Comparison of ENCODE assay signal across 33 cellular contexts in the genomic region with DNA sequence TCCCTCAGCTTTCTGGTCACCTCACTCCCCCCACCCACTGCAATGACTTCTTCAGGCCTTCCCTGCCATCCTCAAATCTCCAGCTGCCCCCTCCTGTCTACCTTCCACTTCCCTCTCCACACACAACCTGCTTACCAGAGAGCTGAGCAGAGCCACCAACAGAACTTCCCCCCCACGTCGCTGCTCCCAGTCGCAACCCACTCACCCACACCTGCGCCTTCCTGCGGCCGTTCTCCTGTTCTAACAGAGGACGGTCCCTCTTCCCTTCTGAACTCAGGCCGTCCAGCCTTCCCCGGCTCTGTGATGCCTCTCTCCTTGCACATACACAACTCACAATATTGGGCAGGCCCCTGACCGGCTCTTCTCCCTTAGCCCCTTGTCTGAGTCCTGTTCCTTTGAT. TPM values are rescaled to one million over a fixed set of nuclear protein-coding genes. Genes with fewer than 3 reads are reported as not detected.
A peak's percentile ranks its signal among the peaks of the same experiment; 100 is the strongest.
DNase-seq lines count a peak whose midpoint lies in the region; ATAC-seq lines count a peak whose summit lies in the region.
"Had no signal": no experiment of that assay in that cellular context is flagged by ENCODE, and none has a peak within 500 bp of the region (broad histone marks: within the 10 kb centered on the region; RNA-seq: fewer than 3 reads in every experiment).

No MANE protein-coding gene starts in this region.

- H3K36me3 Mint-ChIP-seq in T-helper 1 cell treated with Interleukin-12 subunit alpha and Interleukin-12 subunit beta and Interleukin-4 antibody, amounts not matched to agents 30 μg/mL and 1 μg/mL, for 36 hours (ENCODE audit: low read depth) = peaks cover 6% of the 10 kb centered on the region
- no peaks in the 10 kb centered on the region for H3K36me3 Mint-ChIP-seq in CD4-positive, alpha-beta memory T cell
- no peaks in the 10 kb centered on the region for H3K36me3 Mint-ChIP-seq in activated T-helper 2 cell treated with anti-CD3 and anti-CD28 coated beads, Interferon-gamma antibody, Interleukin-2, Interleukin-4, amounts not matched to agents 10 μg/mL and 5 μg/mL and 100 μg/mL, durations not matched to agents 14 hours and 24 hours and 36 hours (ENCODE audit: low read depth)
- H3K36me3 Mint-ChIP-seq in naive thymus-derived CD4-positive, alpha-beta T cell = peaks cover 0 to 4% (median 0%) of the 10 kb centered on the region in 5 donors

- peaks cover 31% of the 10 kb centered on the region for H3K4me1 Mint-ChIP-seq in T-helper 1 cell treated with Interleukin-12 subunit alpha and Interleukin-12 subunit beta and Interleukin-4 antibody, amounts not matched to agents 30 μg/mL and 1 μg/mL, for 36 hours (ENCODE audit: low read depth)
- H3K4me1 Mint-ChIP-seq in CD4-positive, alpha-beta memory T cell = peaks cover 21 to 50% (median 34%) of the 10 kb centered on the region in 4 donors
- peaks cover 13% of the 10 kb centered on the region for H3K4me1 Mint-ChIP-seq in activated T-helper 2 cell treated with anti-CD3 and anti-CD28 coated beads, Interferon-gamma antibody, Interleukin-2, Interleukin-4, amounts not matched to agents 10 μg/mL and 5 μg/mL and 100 μg/mL, durations not matched to agents 14 hours and 24 hours and 36 hours (ENCODE audit: low read depth)
- peaks cover 19 to 58% (median 50%) of the 10 kb centered on the region in 7 donors for H3K4me1 Mint-ChIP-seq in naive thymus-derived CD4-positive, alpha-beta T cell

- H3K27ac ChIP-seq in CD4-positive, alpha-beta memory T cell (ENCODE audit: low read depth, low read length) = no peak overlapping the region
- no peak overlapping the region for H3K27ac ChIP-seq in naive thymus-derived CD4-positive, alpha-beta T cell (ENCODE audit: low read depth, low read length)
- H3K27ac ChIP-seq: 22Rv1, esophagus squamous epithelium, prostate gland, sigmoid colon, SJCRH30, stomach, tibial artery had no signal

- no peaks in the 10 kb centered on the region for H3K36me3 ChIP-seq in CD4-positive, alpha-beta memory T cell (ENCODE audit: insufficient read depth, low read length)
- no peaks in the 10 kb centered on the region for H3K36me3 ChIP-seq in naive thymus-derived CD4-positive, alpha-beta T cell (ENCODE audit: control insufficient read depth in 2 of 3, insufficient read depth in 3 of 3, low read length in 3 of 3)
- H3K36me3 ChIP-seq: esophagus squamous epithelium, prostate gland, sigmoid colon, SJCRH30, stomach, tibial artery had no signal

- no peaks in the 10 kb centered on the region for H3K9me3 ChIP-seq in CD4-positive, alpha-beta memory T cell (ENCODE audit: control insufficient read depth in 1 of 2, low read length in 2 of 2)
- H3K9me3 ChIP-seq in naive thymus-derived CD4-positive, alpha-beta T cell (ENCODE audit: control insufficient read depth in 2 of 3, low read length in 3 of 3) = no peaks in the 10 kb centered on the region
- H3K9me3 ChIP-seq: esophagus squamous epithelium, prostate gland, sigmoid colon, SJCRH30, stomach, tibial artery had no signal

- POLR2A ChIA-PET in CD4-positive, alpha-beta memory T cell (lab: Charles Lee; ENCODE audit: partially characterized antibody) = interaction anchor here (0.6 to 3.5 kb wide), 4 partner anchors 11 to 257 kb away, joined by 3 to 9 read pairs (median 4); no protein-coding TSS in a partner anchor
- POLR2A ChIA-PET in naive thymus-derived CD4-positive, alpha-beta T cell (lab: Charles Lee) = interaction anchor here (1.1 to 2.2 kb wide), 5 partner anchors 10 to 57 kb away, joined by 3 to 6 read pairs (median 3); partner anchors contain the start of gene NLRC5

- H3K4me3 ChIP-seq in CD4-positive, alpha-beta memory T cell (ENCODE audit: low read length in 2 of 2) = no peak overlapping the region
- no peak overlapping the region for H3K4me3 ChIP-seq in naive thymus-derived CD4-positive, alpha-beta T cell (ENCODE audit: low read length)
- H3K4me3 ChIP-seq: esophagus squamous epithelium, K562, prostate gland, sigmoid colon, SJCRH30, stomach, tibial artery had no signal

- H3K4me1 ChIP-seq in CD4-positive, alpha-beta memory T cell (ENCODE audit: insufficient read depth, low read length) = peaks cover 26% of the 10 kb centered on the region
- peaks cover 9 to 16% of the 10 kb centered on the region in 2 donors for H3K4me1 ChIP-seq in naive thymus-derived CD4-positive, alpha-beta T cell (ENCODE audit: control insufficient read depth in 2 of 2, insufficient read depth in 2 of 2, low read length in 2 of 2)
- H3K4me1 ChIP-seq: esophagus squamous epithelium, prostate gland, sigmoid colon had no signal

- DNase-seq in T-helper 1 cell (no peak), NCI-H2171 treated with DMSO at 0.1 percent for 48 hours (lab: John Stamatoyannopoulos, UW) (no peak), GM19240 (ENCODE audit: insufficient read length, low spot score) (no peak)
- DNase-seq in CD4-positive, alpha-beta memory T cell = no peak
- DNase-seq in activated T-helper 2 cell treated with anti-CD3 and anti-CD28 coated beads, Interferon-gamma antibody, Interleukin-2, Interleukin-4, amounts not matched to agents 10 μg/mL and 5 μg/mL and 100 μg/mL, durations not matched to agents 14 hours and 24 hours and 36 hours (ENCODE audit: low spot score) = no peak
- no peak for DNase-seq in naive thymus-derived CD4-positive, alpha-beta T cell
- DNase-seq: activated T-cell treated with anti-CD3 and anti-CD28 coated beads, Interleukin-2, amount 50 U/mL, for 24 hours; dermis blood vessel endothelial cell; esophagus squamous epithelium; foreskin melanocyte; left colon; mammary epithelial cell; NCI-H2081 treated with DMSO at 0.1 percent for 48 hours; NCI-H345; NCI-H748 treated with DMSO at 0.1 percent for 48 hours; nucleus accumbens; sigmoid colon; SJCRH30; stimulated activated CD4-positive, alpha-beta T cell treated with anti-CD3 and anti-CD28 coated beads, Interleukin-4, amount 100 ng/mL, for 4 hours; stomach; tibial artery had no signal

- CTCF ChIA-PET in CD4-positive, alpha-beta memory T cell (lab: Charles Lee; ENCODE audit: partially characterized antibody) = interaction anchor here (0.5 to 3.8 kb wide), 3 partner anchors 11 to 375 kb away, joined by 5 to 18 read pairs (median 5); no protein-coding TSS in a partner anchor
- CTCF ChIA-PET in naive thymus-derived CD4-positive, alpha-beta T cell (lab: Charles Lee) = interaction anchor here (0.8 to 1.1 kb wide), 3 partner anchors 9 to 14 kb away, joined by 3 read pairs; partner anchors contain the start of gene NLRC5

- no peak for ATAC-seq in naive thymus-derived CD4-positive, alpha-beta T cell
- no peak for ATAC-seq in HG03378 (IDR thresholded peaks at IDR 0.05; ENCODE audit: unreplicated experiment)
- ATAC-seq: activated CD4-positive, CD25-positive, alpha-beta regulatory T cell treated with anti-CD3 and anti-CD28 coated beads, Interleukin-2, amount 50 U/mL, for 24 hours; left colon had no signal

- no peaks in the 10 kb centered on the region for H3K27me3 Mint-ChIP-seq in T-helper 1 cell treated with Interleukin-12 subunit alpha and Interleukin-12 subunit beta and Interleukin-4 antibody, amounts not matched to agents 30 μg/mL and 1 μg/mL, for 36 hours (ENCODE audit: low read depth)
- H3K27me3 Mint-ChIP-seq in CD4-positive, alpha-beta memory T cell = no peaks in the 10 kb centered on the region
- no peaks in the 10 kb centered on the region for H3K27me3 Mint-ChIP-seq in activated T-helper 2 cell treated with anti-CD3 and anti-CD28 coated beads, Interferon-gamma antibody, Interleukin-2, Interleukin-4, amounts not matched to agents 10 μg/mL and 5 μg/mL and 100 μg/mL, durations not matched to agents 14 hours and 24 hours and 36 hours (ENCODE audit: low read depth)
- H3K27me3 Mint-ChIP-seq in naive thymus-derived CD4-positive, alpha-beta T cell = no peaks in the 10 kb centered on the region
- H3K27me3 Mint-ChIP-seq: activated T-cell treated with anti-CD3 and anti-CD28 coated beads, Interleukin-2, amount 50 U/mL, for 24 hours had no signal

- intact Hi-C loops in CD4-positive, alpha-beta memory T cell (cut with micrococcal nuclease) = no loop called here
- intact Hi-C loops in activated T-helper 2 cell treated with anti-CD3 and anti-CD28 coated beads, Interferon-gamma antibody, Interleukin-2, Interleukin-4, amounts not matched to agents 10 μg/mL and 5 μg/mL and 100 μg/mL, durations not matched to agents 14 hours and 24 hours and 36 hours (cut with micrococcal nuclease) = no loop called here
- intact Hi-C loops in naive thymus-derived CD4-positive, alpha-beta T cell (cut with micrococcal nuclease) = no loop called here

- no peaks in the 10 kb centered on the region for H3K27me3 ChIP-seq in CD4-positive, alpha-beta memory T cell (ENCODE audit: insufficient read depth, low read length)
- no peaks in the 10 kb centered on the region for H3K27me3 ChIP-seq in naive thymus-derived CD4-positive, alpha-beta T cell (ENCODE audit: control insufficient read depth in 2 of 2, insufficient read depth in 2 of 2, low read length in 2 of 2)
- H3K27me3 ChIP-seq: tibial artery had no signal

- H3K27ac Mint-ChIP-seq in T-helper 1 cell treated with Interleukin-12 subunit alpha and Interleukin-12 subunit beta and Interleukin-4 antibody, amounts not matched to agents 30 μg/mL and 1 μg/mL, for 36 hours = peak overlapping the region; percentile 1
- peak overlapping the region in 6 of 7 donors; percentile 28 to 82 (median 68) for H3K27ac Mint-ChIP-seq in CD4-positive, alpha-beta memory T cell
- H3K27ac Mint-ChIP-seq in activated T-helper 2 cell treated with anti-CD3 and anti-CD28 coated beads, Interferon-gamma antibody, Interleukin-2, Interleukin-4, amounts not matched to agents 10 μg/mL and 5 μg/mL and 100 μg/mL, durations not matched to agents 14 hours and 24 hours and 36 hours = peak overlapping the region; percentile 3
- peak overlapping the region in 8 of 9 donors; percentile 41 to 70 (median 56) for H3K27ac Mint-ChIP-seq in naive thymus-derived CD4-positive, alpha-beta T cell

- no peaks in the 10 kb centered on the region for H3K9me3 Mint-ChIP-seq in T-helper 1 cell treated with Interleukin-12 subunit alpha and Interleukin-12 subunit beta and Interleukin-4 antibody, amounts not matched to agents 30 μg/mL and 1 μg/mL, for 36 hours
- H3K9me3 Mint-ChIP-seq in CD4-positive, alpha-beta memory T cell = no peaks in the 10 kb centered on the region
- no peaks in the 10 kb centered on the region for H3K9me3 Mint-ChIP-seq in activated T-helper 2 cell treated with anti-CD3 and anti-CD28 coated beads, Interferon-gamma antibody, Interleukin-2, Interleukin-4, amounts not matched to agents 10 μg/mL and 5 μg/mL and 100 μg/mL, durations not matched to agents 14 hours and 24 hours and 36 hours
- peaks cover 0 to 1% (median 0%) of the 10 kb centered on the region in 11 donors for H3K9me3 Mint-ChIP-seq in naive thymus-derived CD4-positive, alpha-beta T cell
- H3K9me3 Mint-ChIP-seq: activated T-cell treated with anti-CD3 and anti-CD28 coated beads, Interleukin-2, amount 50 U/mL, for 24 hours had no signal

- H3K4me3 Mint-ChIP-seq in T-helper 1 cell treated with Interleukin-12 subunit alpha and Interleukin-12 subunit beta and Interleukin-4 antibody, amounts not matched to agents 30 μg/mL and 1 μg/mL, for 36 hours = no peak overlapping the region
- H3K4me3 Mint-ChIP-seq in CD4-positive, alpha-beta memory T cell = peak overlapping the region in 2 of 8 donors; percentile 9 to 26
- H3K4me3 Mint-ChIP-seq in activated T-helper 2 cell treated with anti-CD3 and anti-CD28 coated beads, Interferon-gamma antibody, Interleukin-2, Interleukin-4, amounts not matched to agents 10 μg/mL and 5 μg/mL and 100 μg/mL, durations not matched to agents 14 hours and 24 hours and 36 hours (ENCODE audit: low read depth) = no peak overlapping the region
- H3K4me3 Mint-ChIP-seq in naive thymus-derived CD4-positive, alpha-beta T cell = peak overlapping the region in 6 of 10 donors; percentile 13 to 66 (median 51)
- H3K4me3 Mint-ChIP-seq: activated T-cell treated with anti-CD3 and anti-CD28 coated beads, Interleukin-2, amount 50 U/mL, for 24 hours had no signal

RNA-seq across cellular contexts. Expression of gene NLRC5, which starts 13.6 kb away (rescaled TPM):
- 100 to 1,000 TPM; 416 to 457 TPM for total RNA-seq in CD4-positive, alpha-beta memory T cell
- polyA plus RNA-seq in CD4-positive, alpha-beta memory T cell = 100 to 1,000 TPM in 1 of 2 donors, 10 to 100 TPM in 1; 41.6 to 151 TPM
- total RNA-seq in activated T-helper 2 cell treated with anti-CD3 and anti-CD28 coated beads, Interferon-gamma antibody, Interleukin-2, Interleukin-4, amounts not matched to agents 10 μg/mL and 5 μg/mL and 100 μg/mL, durations not matched to agents 14 hours and 24 hours and 36 hours = 166 and 169 TPM in 2 replicates
- total RNA-seq in naive thymus-derived CD4-positive, alpha-beta T cell = 100 to 1,000 TPM; 380 to 615 (median 394) TPM
- 100 to 1,000 TPM in 1 of 2 donors, 10 to 100 TPM in 1; 76.0 to 122 TPM for polyA plus RNA-seq in naive thymus-derived CD4-positive, alpha-beta T cell
- polyA plus RNA-seq: K562 had no signal

RNA-seq across cellular contexts. Expression of gene CETP, which starts 14.0 kb away (rescaled TPM):
- total RNA-seq in CD4-positive, alpha-beta memory T cell = not detected
- under 1 TPM in 1 of 2 donors, not detected in 1; 0.14 TPM for polyA plus RNA-seq in CD4-positive, alpha-beta memory T cell
- not detected in 2 replicates for total RNA-seq in activated T-helper 2 cell treated with anti-CD3 and anti-CD28 coated beads, Interferon-gamma antibody, Interleukin-2, Interleukin-4, amounts not matched to agents 10 μg/mL and 5 μg/mL and 100 μg/mL, durations not matched to agents 14 hours and 24 hours and 36 hours
- not detected for total RNA-seq in naive thymus-derived CD4-positive, alpha-beta T cell
- under 1 TPM; 0.17 to 0.25 TPM for polyA plus RNA-seq in naive thymus-derived CD4-positive, alpha-beta T cell
- total RNA-seq: astrocyte, cardiac septum, G401, H4, HT1080, K562, M059J, mammary epithelial cell had no signal
- polyA plus RNA-seq: mammary epithelial cell had no signal

RNA-seq across cellular contexts. Expression of gene HERPUD1, which starts 43.8 kb away (rescaled TPM):
- 100 to 1,000 TPM; 130 to 136 TPM for total RNA-seq in CD4-positive, alpha-beta memory T cell
- 100 to 1,000 TPM; 110 to 201 TPM for polyA plus RNA-seq in CD4-positive, alpha-beta memory T cell
- total RNA-seq in activated T-helper 2 cell treated with anti-CD3 and anti-CD28 coated beads, Interferon-gamma antibody, Interleukin-2, Interleukin-4, amounts not matched to agents 10 μg/mL and 5 μg/mL and 100 μg/mL, durations not matched to agents 14 hours and 24 hours and 36 hours = 172 and 175 TPM in 2 replicates
- 100 to 1,000 TPM; 102 to 226 (median 131) TPM for total RNA-seq in naive thymus-derived CD4-positive, alpha-beta T cell
- 10 to 100 TPM; 42.0 to 61.8 TPM for polyA plus RNA-seq in naive thymus-derived CD4-positive, alpha-beta T cell

Comparison
In these comparisons a context has a peak if more than half of its experiments do, and no peak if none do; other contexts are left out.
1. H3K27ac Mint-ChIP-seq: peak in every context shown above with its lines; median percentile 68 in CD4-positive, alpha-beta memory T cell; 56 in naive thymus-derived CD4-positive, alpha-beta T cell; 3 in activated T-helper 2 cell treated with anti-CD3 and anti-CD28 coated beads, Interferon-gamma antibody, Interleukin-2, Interleukin-4, amounts not matched to agents 10 μg/mL and 5 μg/mL and 100 μg/mL, durations not matched to agents 14 hours and 24 hours and 36 hours; 1 in T-helper 1 cell treated with Interleukin-12 subunit alpha and Interleukin-12 subunit beta and Interleukin-4 antibody, amounts not matched to agents 30 μg/mL and 1 μg/mL, for 36 hours.
2. H3K4me3 Mint-ChIP-seq: peak in naive thymus-derived CD4-positive, alpha-beta T cell (6 of 10); none in T-helper 1 cell treated with Interleukin-12 subunit alpha and Interleukin-12 subunit beta and Interleukin-4 antibody, amounts not matched to agents 30 μg/mL and 1 μg/mL, for 36 hours (single experiment) and activated T-helper 2 cell treated with anti-CD3 and anti-CD28 coated beads, Interferon-gamma antibody, Interleukin-2, Interleukin-4, amounts not matched to agents 10 μg/mL and 5 μg/mL and 100 μg/mL, durations not matched to agents 14 hours and 24 hours and 36 hours (single experiment).